1 cellular context compared by ENCODE assay signal in the genomic region with DNA sequence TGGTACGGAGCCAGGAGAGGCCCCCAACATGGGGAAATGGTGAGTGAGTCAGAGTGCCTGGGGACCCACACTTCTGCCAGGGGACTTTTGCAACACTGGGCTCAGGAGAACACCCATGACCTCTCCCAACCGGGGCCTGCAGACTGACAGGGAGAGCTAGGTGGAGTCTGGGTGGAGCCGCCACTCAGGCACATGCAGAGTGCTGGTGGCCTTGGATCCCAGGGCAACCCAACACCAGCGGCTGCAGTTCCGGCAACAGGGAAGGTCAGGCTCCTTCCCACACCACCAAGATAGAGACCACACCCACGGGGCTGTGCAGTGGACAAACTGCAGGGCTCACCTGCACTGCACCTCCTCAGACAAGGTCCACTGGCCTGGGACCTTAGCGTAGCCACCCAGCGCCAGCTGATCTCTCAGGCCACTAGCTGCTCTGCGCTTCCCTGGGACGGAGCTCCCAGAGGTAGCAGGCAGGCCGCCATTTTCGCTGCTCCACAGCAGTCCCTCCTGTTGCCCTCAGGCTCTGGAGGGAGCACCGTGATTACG.
TF ChIP-seq lines count a peak whose summit lies in the region.

No MANE protein-coding gene starts in this region.

TF ChIP-seq in A549, 52 proteins besides CTCF, POLR2A, EP300 and RAD21 (continued from another document):
- TF ChIP-seq, protein P1, sequence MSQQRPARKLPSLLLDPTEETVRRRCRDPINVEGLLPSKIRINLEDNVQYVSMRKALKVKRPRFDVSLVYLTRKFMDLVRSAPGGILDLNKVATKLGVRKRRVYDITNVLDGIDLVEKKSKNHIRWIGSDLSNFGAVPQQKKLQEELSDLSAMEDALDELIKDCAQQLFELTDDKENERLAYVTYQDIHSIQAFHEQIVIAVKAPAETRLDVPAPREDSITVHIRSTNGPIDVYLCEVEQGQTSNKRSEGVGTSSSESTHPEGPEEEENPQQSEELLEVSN (IDR thresholded peaks at IDR 0.05; ENCODE audit: borderline replicate concordance, low read depth), result no peak
- TF ChIP-seq HES2 (IDR thresholded peaks at IDR 0.05), result no peak
- TF ChIP-seq RFX5 (IDR thresholded peaks at IDR 0.05), result no peak
- no peak for TF ChIP-seq KDM5A (IDR thresholded peaks at IDR 0.05)
- TF ChIP-seq HEYL (CRISPR knock-in tag; IDR thresholded peaks at IDR 0.05), result no peak
- TF ChIP-seq JUNB (IDR thresholded peaks at IDR 0.05), result no peak
- TF ChIP-seq HOXB5 (CRISPR knock-in tag; IDR thresholded peaks at IDR 0.05), result no peak
- no peak for TF ChIP-seq BCL3 (IDR thresholded peaks at IDR 0.05)
- TF ChIP-seq EHMT2 (IDR thresholded peaks at IDR 0.05; ENCODE audit: low read depth), result no peak
- TF ChIP-seq CHD4 (IDR thresholded peaks at IDR 0.05; ENCODE audit: borderline replicate concordance), result no peak
- TF ChIP-seq CEBPB (IDR thresholded peaks at IDR 0.05), result no peak
TF ChIP-seq in A549: peak in this region for 0.
